20 cellular contexts compared by ENCODE assay signal in the genomic region with DNA sequence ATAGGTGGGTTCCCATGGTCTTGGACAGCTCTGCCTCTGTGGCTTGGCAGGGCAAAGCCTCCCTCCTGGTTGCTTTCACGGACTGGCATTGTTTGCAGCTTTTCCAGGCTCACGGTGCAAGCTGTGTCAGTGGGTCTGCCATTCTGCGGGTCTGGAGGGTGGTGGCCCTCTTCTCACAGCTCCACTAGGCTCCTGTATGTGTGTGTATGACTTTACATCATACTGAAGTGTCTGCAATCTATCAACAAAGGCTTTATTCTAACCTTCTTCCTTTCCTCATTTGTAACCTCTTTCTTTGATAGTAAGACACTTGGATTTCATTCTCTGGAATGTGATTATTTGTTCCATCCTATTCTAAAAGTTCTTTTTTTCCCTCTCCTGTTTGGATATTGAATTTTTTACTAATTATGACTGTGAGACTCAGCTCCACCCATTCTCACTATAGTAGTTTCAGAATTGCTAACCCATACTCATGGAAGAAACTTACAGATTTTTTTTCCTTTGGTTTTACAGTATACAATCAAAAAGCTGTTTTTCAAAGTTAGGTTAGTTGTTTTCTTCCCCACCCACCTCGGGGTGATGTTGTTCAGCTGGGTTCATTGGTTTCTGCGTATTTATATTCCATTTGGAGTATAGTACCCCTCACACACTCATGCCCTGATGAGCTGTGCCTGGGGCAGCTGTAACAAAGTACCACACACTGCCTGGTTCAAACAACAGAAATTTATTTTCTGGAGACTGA.
DNase-seq lines count a peak whose midpoint lies in the region; ATAC-seq, FAIRE-seq and TF ChIP-seq lines count a peak whose summit lies in the region.
"Had no signal": no experiment of that assay in that cellular context is flagged by ENCODE, and none has a peak within 500 bp of the region (broad histone marks: within the 10 kb centered on the region; RNA-seq: fewer than 3 reads in every experiment).

No MANE protein-coding gene starts in this region.

- TF ChIP-seq CTCF in HFFc6 (IDR thresholded peaks at IDR 0.05) = no peak

- H3K27ac Mint-ChIP-seq in activated T-cell treated with anti-CD3 and anti-CD28 coated beads, Interleukin-2, amount 50 U/mL, for 72 hours = peak overlapping the region; percentile 56
- peak overlapping the region; percentile 22 for H3K27ac Mint-ChIP-seq in HFFc6
- peak overlapping the region; percentile 62 for H3K27ac Mint-ChIP-seq in activated T-helper 2 cell treated with anti-CD3 and anti-CD28 coated beads, Interferon-gamma antibody, Interleukin-2, Interleukin-4, amounts not matched to agents 10 μg/mL and 5 μg/mL and 100 μg/mL, durations not matched to agents 14 hours and 24 hours and 36 hours
- peak overlapping the region; percentile 1 for H3K27ac Mint-ChIP-seq in stimulated activated naive B cell treated with anti-CD40 and anti-IgM and Interleukin-4, amounts not matched to agents 10 μg/mL and 1 μg/mL and 100 μg/mL, for 72 hours

- ATAC-seq in activated T-cell treated with anti-CD3 and anti-CD28 coated beads, Interleukin-2, amount 50 U/mL, for 72 hours (replicated peaks in 1 of 2) = peak; percentile 75 to 86
- ATAC-seq in stimulated activated naive B cell treated with anti-CD40 and anti-IgM and Interleukin-4, amounts not matched to agents 10 μg/mL and 1 μg/mL and 100 μg/mL, for 72 hours (replicated peaks) = no peak
- no peak for ATAC-seq in HG02588 (IDR thresholded peaks at IDR 0.05; ENCODE audit: unreplicated experiment)

- peak overlapping the region; percentile 28 to 67 for H3K4me3 Mint-ChIP-seq in activated T-cell treated with anti-CD3 and anti-CD28 coated beads, Interleukin-2, amount 50 U/mL, for 72 hours
- H3K4me3 Mint-ChIP-seq in HFFc6 = peak overlapping the region; percentile 23; the same call in 1 of the 2 replicates
- no peak overlapping the region for H3K4me3 Mint-ChIP-seq in activated T-helper 2 cell treated with anti-CD3 and anti-CD28 coated beads, Interferon-gamma antibody, Interleukin-2, Interleukin-4, amounts not matched to agents 10 μg/mL and 5 μg/mL and 100 μg/mL, durations not matched to agents 14 hours and 24 hours and 36 hours (ENCODE audit: low read depth)
- H3K4me3 Mint-ChIP-seq in stimulated activated naive B cell treated with anti-CD40 and anti-IgM and Interleukin-4, amounts not matched to agents 10 μg/mL and 1 μg/mL and 100 μg/mL, for 72 hours = no peak overlapping the region
- H3K4me3 Mint-ChIP-seq: CD4-positive, alpha-beta memory T cell had no signal

- no peak for DNase-seq in activated T-cell treated with anti-CD3 and anti-CD28 coated beads, Interleukin-2, amount 50 U/mL, for 72 hours
- no peak for DNase-seq in activated T-cell treated with anti-CD3 and anti-CD28 coated beads, Interleukin-2, amount 50 U/mL, for 1 hour
- DNase-seq in HFFc6 = no peak
- no peak for DNase-seq in activated T-helper 2 cell treated with anti-CD3 and anti-CD28 coated beads, Interferon-gamma antibody, Interleukin-2, Interleukin-4, amounts not matched to agents 10 μg/mL and 5 μg/mL and 100 μg/mL, durations not matched to agents 14 hours and 24 hours and 36 hours (ENCODE audit: low spot score)
- DNase-seq in stimulated activated naive B cell treated with anti-CD40 and anti-IgM and Interleukin-4, amounts not matched to agents 10 μg/mL and 1 μg/mL and 100 μg/mL, for 72 hours = no peak
- DNase-seq in DMS79 (lab: John Stamatoyannopoulos, UW) = no peak
- DNase-seq in frontal cortex (ENCODE audit: low spot score in 2 of 2) = no peak
- DNase-seq: brain microvascular endothelial cell; CD4-positive, alpha-beta memory T cell; colonic mucosa; DMS53; Kasumi-1; NCI-H1092 treated with DMSO at 0.1 percent for 48 hours; NCI-H2107; NCI-H510A treated with DMSO at 0.1 percent for 48 hours; retina; spleen; stimulated activated CD8-positive, alpha-beta memory T cell treated with anti-CD3 and anti-CD28 coated beads, Interleukin-4, amount 100 ng/mL, for 48 hours had no signal

- no peak for FAIRE-seq in frontal cortex (lab: Jason Lieb, UNC)
- FAIRE-seq: endometrium had no signal

- H3K36me3 Mint-ChIP-seq in activated T-cell treated with anti-CD3 and anti-CD28 coated beads, Interleukin-2, amount 50 U/mL, for 72 hours (ENCODE audit: insufficient read depth in 2 of 2) = peaks cover 2 to 6% of the 10 kb centered on the region in 2 donors
- H3K36me3 Mint-ChIP-seq in HFFc6 (ENCODE audit: low read depth) = peaks cover 58% of the 10 kb centered on the region
- peaks cover 3% of the 10 kb centered on the region for H3K36me3 Mint-ChIP-seq in activated T-helper 2 cell treated with anti-CD3 and anti-CD28 coated beads, Interferon-gamma antibody, Interleukin-2, Interleukin-4, amounts not matched to agents 10 μg/mL and 5 μg/mL and 100 μg/mL, durations not matched to agents 14 hours and 24 hours and 36 hours (ENCODE audit: low read depth)
- peaks cover 47 to 71% of the 10 kb centered on the region in 2 donors for H3K36me3 Mint-ChIP-seq in stimulated activated naive B cell treated with anti-CD40 and anti-IgM and Interleukin-4, amounts not matched to agents 10 μg/mL and 1 μg/mL and 100 μg/mL, for 72 hours

- peaks cover 2 to 3% of the 10 kb centered on the region in 2 donors for H3K9me3 Mint-ChIP-seq in activated T-cell treated with anti-CD3 and anti-CD28 coated beads, Interleukin-2, amount 50 U/mL, for 72 hours
- H3K9me3 Mint-ChIP-seq in HFFc6 = peaks cover 4% of the 10 kb centered on the region; the same call in 1 of the 2 replicates
- H3K9me3 Mint-ChIP-seq in activated T-helper 2 cell treated with anti-CD3 and anti-CD28 coated beads, Interferon-gamma antibody, Interleukin-2, Interleukin-4, amounts not matched to agents 10 μg/mL and 5 μg/mL and 100 μg/mL, durations not matched to agents 14 hours and 24 hours and 36 hours = no peaks in the 10 kb centered on the region
- H3K9me3 Mint-ChIP-seq in stimulated activated naive B cell treated with anti-CD40 and anti-IgM and Interleukin-4, amounts not matched to agents 10 μg/mL and 1 μg/mL and 100 μg/mL, for 72 hours = no peaks in the 10 kb centered on the region

- intact Hi-C loops in activated T-helper 2 cell treated with anti-CD3 and anti-CD28 coated beads, Interferon-gamma antibody, Interleukin-2, Interleukin-4, amounts not matched to agents 10 μg/mL and 5 μg/mL and 100 μg/mL, durations not matched to agents 14 hours and 24 hours and 36 hours (cut with micrococcal nuclease) = loop anchor here (1.0 kb wide), 3 partner anchors 13 to 24 kb away; no protein-coding TSS in a partner anchor

- H3K27me3 Mint-ChIP-seq in activated T-cell treated with anti-CD3 and anti-CD28 coated beads, Interleukin-2, amount 50 U/mL, for 72 hours (ENCODE audit: low read depth) = peaks cover 8% of the 10 kb centered on the region
- peaks cover 34% of the 10 kb centered on the region for H3K27me3 Mint-ChIP-seq in HFFc6 (ENCODE audit: insufficient read depth)
- peaks cover 2% of the 10 kb centered on the region for H3K27me3 Mint-ChIP-seq in activated T-helper 2 cell treated with anti-CD3 and anti-CD28 coated beads, Interferon-gamma antibody, Interleukin-2, Interleukin-4, amounts not matched to agents 10 μg/mL and 5 μg/mL and 100 μg/mL, durations not matched to agents 14 hours and 24 hours and 36 hours (ENCODE audit: low read depth)
- no peaks in the 10 kb centered on the region for H3K27me3 Mint-ChIP-seq in stimulated activated naive B cell treated with anti-CD40 and anti-IgM and Interleukin-4, amounts not matched to agents 10 μg/mL and 1 μg/mL and 100 μg/mL, for 72 hours

- H3K4me1 Mint-ChIP-seq in activated T-cell treated with anti-CD3 and anti-CD28 coated beads, Interleukin-2, amount 50 U/mL, for 72 hours (ENCODE audit: low read depth) = peaks cover 40% of the 10 kb centered on the region
- H3K4me1 Mint-ChIP-seq in HFFc6 (ENCODE audit: low read depth) = peaks cover 94% of the 10 kb centered on the region
- H3K4me1 Mint-ChIP-seq in activated T-helper 2 cell treated with anti-CD3 and anti-CD28 coated beads, Interferon-gamma antibody, Interleukin-2, Interleukin-4, amounts not matched to agents 10 μg/mL and 5 μg/mL and 100 μg/mL, durations not matched to agents 14 hours and 24 hours and 36 hours (ENCODE audit: low read depth) = peaks cover 32% of the 10 kb centered on the region
- H3K4me1 Mint-ChIP-seq in stimulated activated naive B cell treated with anti-CD40 and anti-IgM and Interleukin-4, amounts not matched to agents 10 μg/mL and 1 μg/mL and 100 μg/mL, for 72 hours = peaks cover 0 to 18% of the 10 kb centered on the region in 2 donors

Comparison
In these comparisons a context has a peak if more than half of its experiments do, and no peak if none do; other contexts are left out.
1. ATAC-seq: peak in activated T-cell treated with anti-CD3 and anti-CD28 coated beads, Interleukin-2, amount 50 U/mL, for 72 hours (2 of 2); none in stimulated activated naive B cell treated with anti-CD40 and anti-IgM and Interleukin-4, amounts not matched to agents 10 μg/mL and 1 μg/mL and 100 μg/mL, for 72 hours (0 of 2) and HG02588 (single experiment).
2. H3K27ac Mint-ChIP-seq: peak in every context shown above with its lines; median percentile 62 in activated T-helper 2 cell treated with anti-CD3 and anti-CD28 coated beads, Interferon-gamma antibody, Interleukin-2, Interleukin-4, amounts not matched to agents 10 μg/mL and 5 μg/mL and 100 μg/mL, durations not matched to agents 14 hours and 24 hours and 36 hours; 56 in activated T-cell treated with anti-CD3 and anti-CD28 coated beads, Interleukin-2, amount 50 U/mL, for 72 hours; 22 in HFFc6; 1 in stimulated activated naive B cell treated with anti-CD40 and anti-IgM and Interleukin-4, amounts not matched to agents 10 μg/mL and 1 μg/mL and 100 μg/mL, for 72 hours.
3. H3K4me3 Mint-ChIP-seq: peak in activated T-cell treated with anti-CD3 and anti-CD28 coated beads, Interleukin-2, amount 50 U/mL, for 72 hours (2 of 2) and HFFc6 (single experiment); none in activated T-helper 2 cell treated with anti-CD3 and anti-CD28 coated beads, Interferon-gamma antibody, Interleukin-2, Interleukin-4, amounts not matched to agents 10 μg/mL and 5 μg/mL and 100 μg/mL, durations not matched to agents 14 hours and 24 hours and 36 hours (single experiment) and stimulated activated naive B cell treated with anti-CD40 and anti-IgM and Interleukin-4, amounts not matched to agents 10 μg/mL and 1 μg/mL and 100 μg/mL, for 72 hours (0 of 2).